In the genomic region with DNA sequence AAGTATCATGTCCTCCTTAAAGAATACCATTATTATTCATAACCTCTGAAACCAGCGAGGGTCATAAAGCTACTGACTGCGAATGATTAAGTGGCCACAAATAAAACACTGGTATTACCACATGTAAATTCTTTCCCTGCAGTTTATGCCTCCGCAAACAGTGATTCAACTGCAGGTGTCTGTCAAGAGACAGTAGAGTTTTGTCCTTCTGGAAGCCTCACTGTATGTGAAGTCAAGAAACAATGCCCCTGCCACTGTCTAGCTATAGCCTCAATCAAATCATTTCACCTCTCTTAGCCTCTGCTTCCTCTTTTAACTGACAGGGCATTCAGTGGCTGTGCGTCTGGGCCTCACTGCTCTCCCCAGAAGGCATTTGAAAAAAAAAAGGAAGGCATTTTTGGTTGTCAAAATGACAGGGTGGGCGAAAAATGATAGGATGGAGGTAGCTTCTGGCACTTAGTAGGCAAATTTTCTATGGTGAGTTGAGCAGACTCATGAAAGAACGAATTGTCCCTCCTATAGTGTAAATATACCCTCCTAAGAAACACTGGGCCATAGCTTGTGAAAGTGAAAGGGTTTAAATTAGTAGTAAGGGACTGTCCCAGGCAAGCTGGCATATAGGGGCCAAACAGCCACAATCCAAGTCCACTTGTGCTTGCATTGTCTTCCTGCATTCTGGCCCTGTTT, we compare ENCODE assay signal across 8 cellular contexts.
DNase-seq lines count a peak whose midpoint lies in the region; ATAC-seq, FAIRE-seq and TF ChIP-seq lines count a peak whose summit lies in the region.

No MANE protein-coding gene starts in this region.

- H2BK120ac ChIP-seq in mesendoderm (ENCODE audit: low read depth, low read length) = no peak overlapping the region

- H3K27me3 ChIP-seq in colonic mucosa (no peaks in the 10 kb centered on the region), mesendoderm (ENCODE audit: insufficient read depth, low read length, poor library complexity) (no peaks in the 10 kb centered on the region)

- H2AK5ac ChIP-seq in mesendoderm (ENCODE audit: low read length) = no peak overlapping the region

- H3K27me3 Mint-ChIP-seq in nephron (ENCODE audit: low read depth) = no peaks in the 10 kb centered on the region

- H3K9me3 ChIP-seq in colonic mucosa = no peaks in the 10 kb centered on the region

- H2BK15ac ChIP-seq in mesendoderm (replicated peaks; ENCODE audit: low read depth) = no peak overlapping the region

- H3K36me3 Mint-ChIP-seq in nephron (ENCODE audit: low read depth) = no peaks in the 10 kb centered on the region

- no peak overlapping the region for H3K4me2 ChIP-seq in mesendoderm (ENCODE audit: low read length)

- no peak overlapping the region for H3K18ac ChIP-seq in mesendoderm (ENCODE audit: low read length)

- H3K4me1 Mint-ChIP-seq in nephron = peaks cover 44% of the 10 kb centered on the region

- TF ChIP-seq CTCF in colonic mucosa (IDR thresholded peaks at IDR 0.05) = no peak
- no peak for TF ChIP-seq CTCF in nephron (IDR thresholded peaks at IDR 0.05; ENCODE audit: unreplicated experiment in 3 of 3)

- H4K5ac ChIP-seq in mesendoderm (ENCODE audit: low read length) = no peak overlapping the region

- peaks cover 4% of the 10 kb centered on the region for H3K4me1 ChIP-seq in colonic mucosa
- H3K4me1 ChIP-seq in mesendoderm (ENCODE audit: control insufficient read depth, low read depth, low read length) = no peaks in the 10 kb centered on the region

- peak; percentile 64 for ATAC-seq in HG02870 (IDR thresholded peaks at IDR 0.05; ENCODE audit: unreplicated experiment)

- DNase-seq in A172 (ENCODE audit: low spot score) (peak; percentile 93), GM18507 (ENCODE audit: extremely low spot score, insufficient read length, low read depth) (no peak), NCI-H774 (lab: John Stamatoyannopoulos, UW) (peak; percentile 19), colonic mucosa (peak; percentile 33), mesendoderm (no peak)
- DNase-seq in NK-92 treated with Interleukin-12 subunit alpha and Interleukin-12 subunit beta, amount 100 ng/mL, for 24 hours (lab: John Stamatoyannopoulos, UW) = no peak

- H3K79me1 ChIP-seq in mesendoderm (ENCODE audit: low read length) = no peaks in the 10 kb centered on the region

- H3K36me3 ChIP-seq in colonic mucosa = no peaks in the 10 kb centered on the region
- no peaks in the 10 kb centered on the region for H3K36me3 ChIP-seq in mesendoderm (ENCODE audit: control insufficient read depth, insufficient read depth, low read length)

- WGBS in mesendoderm (ENCODE audit: extremely low coverage, insufficient coverage, low lambda C conversion rate) = no CpG with 5 or more reads among the region's 6 CpGs

- H3K4me3 ChIP-seq in colonic mucosa (no peak overlapping the region), mesendoderm (ENCODE audit: low read length) (no peak overlapping the region)

- intact Hi-C loops in colonic mucosa (cut with DNase I) = no loop called here

- peak overlapping the region; percentile 35 to 75 (median 65) for H3K27ac Mint-ChIP-seq in nephron

- peak; percentile 88 for FAIRE-seq in GM18507 (lab: Jason Lieb, UNC)

- no peak overlapping the region for H3K56ac ChIP-seq in mesendoderm (ENCODE audit: low read length)

- H4K8ac ChIP-seq in mesendoderm (ENCODE audit: low read depth, low read length) = no peak overlapping the region

- peak overlapping the region in 1 of 2 donors; percentile 22 for H3K9ac ChIP-seq in colonic mucosa (ENCODE audit: low read depth in 2 of 2, low read length in 2 of 2)
- no peak overlapping the region for H3K9ac ChIP-seq in mesendoderm (ENCODE audit: low read length)

- no peak overlapping the region for H3K4ac ChIP-seq in mesendoderm (ENCODE audit: low read depth, low read length)

- H2BK5ac ChIP-seq in mesendoderm (ENCODE audit: low read length) = no peak overlapping the region

- H3K9me3 Mint-ChIP-seq in nephron = no peaks in the 10 kb centered on the region

- no peaks in the 10 kb centered on the region for H3K79me2 ChIP-seq in mesendoderm (ENCODE audit: control insufficient read depth, insufficient read depth, low read length)

- H3K4me3 Mint-ChIP-seq in nephron = no peak overlapping the region

- H3K27ac ChIP-seq in colonic mucosa (peak overlapping the region; percentile 71), mesendoderm (ENCODE audit: low read depth, low read length) (no peak overlapping the region)

- no peak overlapping the region for H3K23ac ChIP-seq in mesendoderm (ENCODE audit: low read length)

Comparison
In these comparisons a context has a peak if more than half of its experiments do, and no peak if none do; other contexts are left out.
1. DNase-seq: peak in A172 (single experiment), NCI-H774 (single experiment) and colonic mucosa (single experiment); none in GM18507 (single experiment), NK-92 treated with Interleukin-12 subunit alpha and Interleukin-12 subunit beta, amount 100 ng/mL, for 24 hours (single experiment) and mesendoderm (single experiment).